In the genomic region with DNA sequence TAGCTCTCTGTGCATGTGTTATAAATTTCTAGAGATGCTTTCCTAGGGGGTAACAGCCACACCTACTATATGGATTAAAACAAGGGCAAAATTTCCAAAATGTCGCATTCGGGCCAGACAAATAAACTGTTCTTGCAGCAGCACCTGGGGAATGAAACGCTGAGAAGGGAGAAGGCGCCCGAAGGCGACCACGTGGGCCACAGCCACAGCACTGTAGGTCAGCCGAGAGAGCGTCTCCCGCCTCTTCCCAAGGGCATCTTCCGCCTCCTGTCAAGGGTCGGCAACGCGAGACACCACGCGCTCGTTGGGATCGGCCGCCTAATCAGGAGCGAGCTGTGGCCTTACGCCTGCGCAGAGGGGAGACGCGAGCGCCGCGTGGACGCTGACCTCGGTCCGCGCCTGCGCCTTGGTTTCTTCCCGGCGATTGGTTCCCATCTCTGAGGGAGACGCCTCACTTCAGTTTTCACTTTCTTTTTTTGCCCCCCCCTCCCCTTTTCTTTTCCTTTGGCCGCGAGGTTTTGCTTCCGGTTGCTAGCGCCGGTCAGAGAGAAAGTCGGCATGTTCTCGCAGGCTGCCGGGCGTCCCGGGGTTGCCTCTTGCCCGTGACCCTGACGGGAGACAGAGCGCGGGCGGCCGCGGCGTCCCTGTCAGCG, we compare ENCODE assay signal across 8 cellular contexts. TPM values are rescaled to one million over a fixed set of nuclear protein-coding genes. Genes with fewer than 3 reads are reported as not detected.
DNase-seq lines count a peak whose midpoint lies in the region; TF ChIP-seq lines count a peak whose summit lies in the region.

A gene with protein sequence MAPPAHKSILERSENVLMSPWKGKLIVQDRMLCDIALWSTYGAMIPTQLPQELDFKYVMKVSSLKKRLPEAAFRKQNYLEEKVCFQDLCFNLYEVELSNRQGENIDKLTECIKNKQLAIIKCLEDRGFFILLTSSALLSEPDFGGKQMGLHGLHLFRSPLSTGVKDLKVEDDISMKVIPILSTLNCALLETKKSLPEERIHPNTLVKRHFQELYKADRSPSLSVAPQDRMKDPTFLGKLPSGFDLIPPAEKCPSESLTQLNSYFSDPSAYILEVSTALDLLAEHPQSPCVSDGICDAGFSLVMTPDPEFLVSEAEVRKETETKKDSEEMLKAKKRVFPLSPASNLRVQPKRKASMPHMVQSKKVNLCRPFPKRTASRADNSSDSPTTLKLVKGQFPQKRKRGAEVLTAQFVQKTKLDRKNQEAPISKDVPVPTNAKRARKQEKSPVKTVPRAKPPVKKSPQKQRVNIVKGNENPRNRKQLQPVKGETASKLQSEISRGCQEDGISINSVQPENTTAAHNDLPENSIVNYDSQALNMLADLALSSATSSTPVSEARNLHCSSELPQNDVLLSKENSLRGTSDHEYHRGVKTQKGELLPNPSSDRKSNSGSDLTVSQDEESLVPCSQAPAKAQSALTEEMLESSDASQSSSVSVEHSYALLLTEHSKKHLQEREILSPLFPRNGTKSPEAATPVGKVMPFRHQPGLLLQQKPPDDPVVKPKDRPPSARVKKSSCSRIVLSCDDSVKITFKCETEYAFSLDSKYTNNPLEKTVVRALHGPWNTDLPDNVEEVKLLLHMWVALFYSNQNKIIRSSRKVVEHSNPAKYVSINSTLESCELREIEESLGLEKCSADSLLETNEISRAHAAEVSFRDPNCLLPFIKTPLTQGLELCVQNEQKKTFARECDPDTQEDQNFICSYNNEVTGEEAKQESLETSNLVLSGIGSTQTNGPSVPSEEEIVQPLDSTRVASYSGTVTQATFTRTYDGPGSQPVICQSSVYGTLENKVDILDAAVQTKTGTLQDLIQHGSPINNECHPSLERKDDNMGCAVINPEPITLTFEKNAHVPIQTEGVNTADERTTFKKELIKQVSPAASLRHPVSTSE (N-terminal part only) (plus strand): TSS at position 521 of the 653 bp plus-strand sequence. CDS start 35,805 bp downstream, outside the sequence.

- H3K27ac Mint-ChIP-seq in H9 (peak within 1 kb of the TSS; percentile 57 to 87 (median 83); a peak in 5 of 7 replicates), nephron (peak within 1 kb of the TSS; percentile 73 to 97 (median 97))
- H3K27ac Mint-ChIP-seq in stimulated activated naive CD8-positive, alpha-beta T cell treated with anti-CD3 and anti-CD28 coated beads, Interleukin-15, Interleukin-2, amounts not matched to agents 100 ng/mL and 50 ng/mL, for 24 hours, result peak within 1 kb of the TSS; percentile 93

- WGBS in H9 (ENCODE audit: extremely low coverage, insufficient read length, low lambda C conversion rate), result no CpG with 5 or more reads among the region's 54 CpGs

- no peak within 1 kb of the TSS for H2BK120ac ChIP-seq in H9 (ENCODE audit: low read depth, low read length, poor library complexity, severe bottlenecking)

- H2AK5ac ChIP-seq in H9 (ENCODE audit: insufficient read length, low read length), result no peak within 1 kb of the TSS

- H2BK15ac ChIP-seq in H9 (ENCODE audit: low read depth, low read length), result no peak within 1 kb of the TSS

- H3K27me3 Mint-ChIP-seq in H9 (ENCODE audit: low read depth) (peaks cover 40% of the 10 kb centered on the region), nephron (ENCODE audit: low read depth) (peaks cover 12% of the 10 kb centered on the region)
- H3K27me3 Mint-ChIP-seq in stimulated activated naive CD8-positive, alpha-beta T cell treated with anti-CD3 and anti-CD28 coated beads, Interleukin-15, Interleukin-2, amounts not matched to agents 100 ng/mL and 50 ng/mL, for 24 hours, result no peaks in the 10 kb centered on the region

- no peaks in the 10 kb centered on the region for H3K36me3 ChIP-seq in MM.1S (replicated peaks; ENCODE audit: insufficient read depth, low read length)

- H3K27me3 ChIP-seq in H9 (ENCODE audit: insufficient read depth, low read length) (no peaks in the 10 kb centered on the region; the same call in 1 of the 2 replicates), MM.1S (replicated peaks; ENCODE audit: insufficient read depth, low read length) (no peaks in the 10 kb centered on the region)

- H3K9me3 ChIP-seq in H9 (ENCODE audit: control insufficient read depth, low read depth, low read length), result no peaks in the 10 kb centered on the region
- H3K9me3 ChIP-seq in MM.1S (replicated peaks; ENCODE audit: insufficient read depth, low read length), result no peaks in the 10 kb centered on the region

- H3K4me3 Mint-ChIP-seq in H9, result peak within 1 kb of the TSS; percentile 96 to 97
- H3K4me3 Mint-ChIP-seq in nephron, result peak within 1 kb of the TSS; percentile 96 to 97 (median 96)
- peak within 1 kb of the TSS; percentile 96 for H3K4me3 Mint-ChIP-seq in stimulated activated naive CD8-positive, alpha-beta T cell treated with anti-CD3 and anti-CD28 coated beads, Interleukin-15, Interleukin-2, amounts not matched to agents 100 ng/mL and 50 ng/mL, for 24 hours

- H3T11ph ChIP-seq in H9 (ENCODE audit: low read length), result no peak within 1 kb of the TSS

- peak; percentile 97 for DNase-seq in ELR (ENCODE audit: low read depth)
- peak; percentile 99 for DNase-seq in H9
- DNase-seq in MM.1S, result peak; percentile 99
- DNase-seq in SIG-M5 (lab: John Stamatoyannopoulos, UW), result peak; percentile 44
- DNase-seq in activated gamma-delta T cell (lab: John Stamatoyannopoulos, UW), result peak; percentile 91
- peak; percentile 96 for DNase-seq in fibroblast of the aortic adventitia (ENCODE audit: low read depth)

- H2AFZ ChIP-seq in H9 (ENCODE audit: low read length) (no peak within 1 kb of the TSS), MM.1S (ENCODE audit: low read length) (peak within 1 kb of the TSS; percentile 71)

- H3K4me2 ChIP-seq in H9 (ENCODE audit: insufficient read depth, insufficient read length, low read length) (peak within 1 kb of the TSS; percentile 91), MM.1S (ENCODE audit: low read depth, low read length) (peak within 1 kb of the TSS; percentile 64)

- H3K9me3 Mint-ChIP-seq in H9 (peaks cover 0 to 7% of the 10 kb centered on the region in 2 experiments; a peak in 2 of 5 replicates), nephron (no peaks in the 10 kb centered on the region)
- peaks cover 3% of the 10 kb centered on the region for H3K9me3 Mint-ChIP-seq in stimulated activated naive CD8-positive, alpha-beta T cell treated with anti-CD3 and anti-CD28 coated beads, Interleukin-15, Interleukin-2, amounts not matched to agents 100 ng/mL and 50 ng/mL, for 24 hours

- H3K4me1 ChIP-seq in H9 (ENCODE audit: insufficient read depth, low read length) (no peaks in the 10 kb centered on the region), MM.1S (ENCODE audit: low read length) (peaks cover 5% of the 10 kb centered on the region)

- no peak within 1 kb of the TSS for H3K23ac ChIP-seq in H9 (ENCODE audit: insufficient read length, low read depth, low read length)

- H3K4me1 Mint-ChIP-seq in H9 (peaks cover 14 to 15% of the 10 kb centered on the region in 2 experiments), nephron (peaks cover 24% of the 10 kb centered on the region)
- H3K4me1 Mint-ChIP-seq in stimulated activated naive CD8-positive, alpha-beta T cell treated with anti-CD3 and anti-CD28 coated beads, Interleukin-15, Interleukin-2, amounts not matched to agents 100 ng/mL and 50 ng/mL, for 24 hours (ENCODE audit: low read depth), result peaks cover 60% of the 10 kb centered on the region

- no peak within 1 kb of the TSS for H2BK20ac ChIP-seq in H9 (ENCODE audit: low read depth, low read length, poor library complexity, severe bottlenecking)

- no peak within 1 kb of the TSS for H4K8ac ChIP-seq in H9 (replicated peaks; ENCODE audit: insufficient read length, low read depth, low read length)

- H3F3A ChIP-seq in MM.1S (ENCODE audit: insufficient read depth, low read length), result peaks cover 10% of the 10 kb centered on the region; the same call in 1 of the 2 replicates

- peaks cover 0 to 4% (median 2%) of the 10 kb centered on the region in 3 experiments; a peak in 2 of 7 replicates for H3K36me3 Mint-ChIP-seq in H9 (ENCODE audit: insufficient read depth in 1 of 3, low read depth in 3 of 3)
- no peaks in the 10 kb centered on the region for H3K36me3 Mint-ChIP-seq in nephron (ENCODE audit: low read depth)
- peaks cover 26% of the 10 kb centered on the region for H3K36me3 Mint-ChIP-seq in stimulated activated naive CD8-positive, alpha-beta T cell treated with anti-CD3 and anti-CD28 coated beads, Interleukin-15, Interleukin-2, amounts not matched to agents 100 ng/mL and 50 ng/mL, for 24 hours (ENCODE audit: low read depth)

- peaks cover 4% of the 10 kb centered on the region for H3K23me2 ChIP-seq in H9 (ENCODE audit: insufficient read length, low read depth, low read length, poor library complexity, severe bottlenecking)

- no peak within 1 kb of the TSS for H3K18ac ChIP-seq in H9 (ENCODE audit: insufficient read length, low read depth, low read length)

- TF ChIP-seq CTCF in H9 (conservative IDR thresholded peaks at IDR 0.05) (no peak), MM.1S (IDR thresholded peaks at IDR 0.05; ENCODE audit: low read length) (no peak), fibroblast of the aortic adventitia (IDR thresholded peaks at IDR 0.05; ENCODE audit: insufficient read depth, low read length) (no peak), nephron (IDR thresholded peaks at IDR 0.05; ENCODE audit: unreplicated experiment in 3 of 3) (no peak)

- peak within 1 kb of the TSS; percentile 88 for H3K4me3 ChIP-seq in MM.1S (ENCODE audit: low read length)
- peak within 1 kb of the TSS; percentile 92 for H3K4me3 ChIP-seq in fibroblast of the aortic adventitia (ENCODE audit: low read depth, low read length)

- H3K27ac ChIP-seq in H9 (ENCODE audit: insufficient read length, low read depth, low read length) (no peak within 1 kb of the TSS), MM.1S (ENCODE audit: low read length) (peak within 1 kb of the TSS; percentile 79)

- H3K4ac ChIP-seq in H9 (ENCODE audit: low read depth, low read length), result no peak within 1 kb of the TSS

- peak within 1 kb of the TSS; percentile 32 for H3K9ac ChIP-seq in H9 (ENCODE audit: extremely low read depth, insufficient read length, low read length)
- peak within 1 kb of the TSS; percentile 83 for H3K9ac ChIP-seq in MM.1S (ENCODE audit: low read length)

- no peak within 1 kb of the TSS for H2BK5ac ChIP-seq in H9 (ENCODE audit: insufficient read length, low read length)

- H3K79me2 ChIP-seq in H9 (ENCODE audit: insufficient read depth, low read length) (peaks cover 12% of the 10 kb centered on the region; the same call in 1 of the 2 replicates), MM.1S (ENCODE audit: low read length) (peaks cover 48% of the 10 kb centered on the region)

- H3K79me1 ChIP-seq in H9 (ENCODE audit: insufficient read depth, low read depth, low read length, poor library complexity, severe bottlenecking), result no peaks in the 10 kb centered on the region

- H4K91ac ChIP-seq in H9 (ENCODE audit: insufficient read length, low read depth, low read length), result no peak within 1 kb of the TSS

- no peak within 1 kb of the TSS for H4K5ac ChIP-seq in H9 (ENCODE audit: insufficient read length, low read depth, low read length)

- H3K9me2 ChIP-seq in MM.1S (replicated peaks; ENCODE audit: insufficient read depth, low read length), result no peaks in the 10 kb centered on the region

- H3K56ac ChIP-seq in H9 (ENCODE audit: insufficient read length, low read depth, low read length), result no peak within 1 kb of the TSS

- no peak within 1 kb of the TSS for H3K14ac ChIP-seq in H9 (ENCODE audit: insufficient read depth, low read length)

- H4K20me1 ChIP-seq in H9 (ENCODE audit: control insufficient read depth, insufficient read depth, insufficient read length), result no peaks in the 10 kb centered on the region
- peaks cover 12% of the 10 kb centered on the region; the same call in 1 of the 2 replicates for H4K20me1 ChIP-seq in MM.1S (ENCODE audit: insufficient read depth, low read length)

- no peak within 1 kb of the TSS for H2BK12ac ChIP-seq in H9 (ENCODE audit: insufficient read length, low read depth, low read length)

RNA-seq across cellular contexts. Expression of the gene that starts here (rescaled TPM):
- total RNA-seq in H9 (2021), result 64.5 and 67.0 TPM in 2 replicates
- total RNA-seq in fibroblast of the aortic adventitia (ENCODE audit: low replicate concordance), result 92.9 and 147 TPM in 2 replicates

Comparison
In these comparisons a context has a peak if more than half of its experiments do, and no peak if none do; other contexts are left out.
1. DNase-seq: peak in every context shown above with its lines; median percentile 99 in H9; 99 in MM.1S; 97 in ELR; 96 in fibroblast of the aortic adventitia; 91 in activated gamma-delta T cell; 44 in SIG-M5.